8 cellular contexts compared by ENCODE assay signal in the genomic region with DNA sequence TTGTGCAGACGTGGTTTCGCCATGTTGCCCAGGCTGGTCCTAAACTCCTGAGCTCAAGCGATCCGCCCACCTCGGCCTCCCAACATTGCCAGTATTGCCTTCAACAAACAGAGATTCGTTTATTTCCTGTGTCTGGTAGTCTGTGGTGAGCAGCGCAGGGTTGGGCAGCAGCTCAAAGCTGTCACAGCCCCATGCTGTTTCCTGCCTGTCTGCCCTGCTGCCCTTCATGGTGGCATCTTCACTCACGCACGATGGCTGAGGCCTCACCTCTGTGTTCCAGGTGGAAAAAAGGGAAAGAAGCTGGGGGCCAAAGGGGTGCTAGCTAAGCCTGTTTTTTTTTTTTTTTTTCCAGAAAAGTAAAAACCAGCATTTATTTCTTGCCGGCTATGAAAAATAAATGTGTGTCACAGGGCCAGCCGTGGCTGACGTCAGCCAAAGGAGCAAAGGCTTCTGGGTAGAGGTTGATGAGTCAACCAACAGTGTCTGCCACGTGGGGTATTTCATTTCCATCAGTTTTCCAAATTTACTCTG. TPM values are rescaled to one million over a fixed set of nuclear protein-coding genes. Genes with fewer than 3 reads are reported as not detected.
A peak's percentile ranks its signal among the peaks of the same experiment; 100 is the strongest.
DNase-seq lines count a peak whose midpoint lies in the region; ATAC-seq and TF ChIP-seq lines count a peak whose summit lies in the region.

No MANE protein-coding gene starts in this region.

- DNase-seq in KG1 (lab: John Stamatoyannopoulos, UW): peak; percentile 42
- DNase-seq in activated CD4-positive, alpha-beta T cell treated with anti-CD3 and anti-CD28 coated beads, Interleukin-2, amount 50 U/mL, for 48 hours: peak; percentile 73 to 80
- peak; percentile 76 for DNase-seq in natural killer cell
- peak; percentile 79 for DNase-seq in superior temporal gyrus (ENCODE audit: extremely low spot score)
- DNase-seq in DMS79 treated with DMSO at 0.1 percent for 48 hours (lab: John Stamatoyannopoulos, UW): no peak
- DNase-seq in NCI-H146 treated with DMSO at 0.1 percent for 48 hours (lab: John Stamatoyannopoulos, UW; ENCODE audit: unreplicated experiment): no peak

- H3K27ac Mint-ChIP-seq in dendritic cell treated with granulocyte-macrophage colony-stimulating factor and Interleukin-4, amounts not matched to agents 40 ng/mL and 50 ng/mL, for 4 days: peak overlapping the region; percentile 84
- peak overlapping the region; percentile 97 to 99 for H3K27ac Mint-ChIP-seq in natural killer cell

- H3K36me3 Mint-ChIP-seq in dendritic cell treated with granulocyte-macrophage colony-stimulating factor and Interleukin-4, amounts not matched to agents 40 ng/mL and 50 ng/mL, for 4 days (ENCODE audit: low read depth): peaks cover 86% of the 10 kb centered on the region
- no peaks in the 10 kb centered on the region for H3K36me3 Mint-ChIP-seq in natural killer cell

- ATAC-seq in natural killer cell: peak; percentile 90 to 95 (median 95)
- ATAC-seq in GM18498 (IDR thresholded peaks at IDR 0.05; ENCODE audit: unreplicated experiment): no peak

- no peaks in the 10 kb centered on the region for H3K27me3 Mint-ChIP-seq in dendritic cell treated with granulocyte-macrophage colony-stimulating factor and Interleukin-4, amounts not matched to agents 40 ng/mL and 50 ng/mL, for 4 days
- H3K27me3 Mint-ChIP-seq in natural killer cell (ENCODE audit: low read depth in 2 of 2): no peaks in the 10 kb centered on the region

- no peaks in the 10 kb centered on the region for H3K9me3 Mint-ChIP-seq in dendritic cell treated with granulocyte-macrophage colony-stimulating factor and Interleukin-4, amounts not matched to agents 40 ng/mL and 50 ng/mL, for 4 days
- no peaks in the 10 kb centered on the region for H3K9me3 Mint-ChIP-seq in natural killer cell

- intact Hi-C loops in dendritic cell treated with granulocyte-macrophage colony-stimulating factor and Interleukin-4, amounts not matched to agents 40 ng/mL and 50 ng/mL, for 4 days (cut with micrococcal nuclease): loop anchor here (2.0 kb wide), 1 partner anchor 26 kb away; no protein-coding TSS in a partner anchor
- intact Hi-C loops in natural killer cell (cut with micrococcal nuclease): loop anchor here (1.0 kb wide), 2 partner anchors 12 to 29 kb away; a partner anchor contains a TSS

- no peak for TF ChIP-seq CTCF in natural killer cell (IDR thresholded peaks at IDR 0.05)

- H3K4me3 Mint-ChIP-seq in dendritic cell treated with granulocyte-macrophage colony-stimulating factor and Interleukin-4, amounts not matched to agents 40 ng/mL and 50 ng/mL, for 4 days: peak overlapping the region; percentile 40
- peak overlapping the region; percentile 83 for H3K4me3 Mint-ChIP-seq in natural killer cell

- H3K4me1 Mint-ChIP-seq in dendritic cell treated with granulocyte-macrophage colony-stimulating factor and Interleukin-4, amounts not matched to agents 40 ng/mL and 50 ng/mL, for 4 days (ENCODE audit: low read depth): peaks cover 51% of the 10 kb centered on the region
- peaks cover 47% of the 10 kb centered on the region in 2 donors for H3K4me1 Mint-ChIP-seq in natural killer cell

RNA-seq across cellular contexts. Expression of a gene that starts 28.8 kb away (rescaled TPM):
- 10 to 100 TPM; 47.4 to 53.7 (median 53.2) TPM for total RNA-seq in natural killer cell

RNA-seq across cellular contexts. Expression of a gene that starts 53.2 kb away (rescaled TPM):
- 10 to 100 TPM; 50.0 to 71.2 (median 55.6) TPM for total RNA-seq in natural killer cell

Comparison
In these comparisons a context has a peak if more than half of its experiments do, and no peak if none do; other contexts are left out.
1. DNase-seq: peak in KG1 (single experiment), activated CD4-positive, alpha-beta T cell treated with anti-CD3 and anti-CD28 coated beads, Interleukin-2, amount 50 U/mL, for 48 hours (2 of 2), natural killer cell (single experiment) and superior temporal gyrus (single experiment); none in DMS79 treated with DMSO at 0.1 percent for 48 hours (single experiment) and NCI-H146 treated with DMSO at 0.1 percent for 48 hours (single experiment).